In genomic region chr7:99737726-99738125, GRCh38 we compare ENCODE assay signal across 22 cellular contexts. TPM values are rescaled to one million over a fixed set of nuclear protein-coding genes. Genes with fewer than 3 reads are reported as not detected.
DNase-seq lines count a peak whose midpoint lies in the region; ATAC-seq, FAIRE-seq and TF ChIP-seq lines count a peak whose summit lies in the region.
"Had no signal": no experiment of that assay in that cellular context is flagged by ENCODE, and none has a peak within 500 bp of the region (broad histone marks: within the 10 kb centered on the region; RNA-seq: fewer than 3 reads in every experiment).

No MANE protein-coding gene starts in this region.

- H3K9me3 ChIP-seq in Loucy (ENCODE audit: insufficient read depth, low read depth, low read length): no peaks in the 10 kb centered on the region
- H3K9me3 ChIP-seq in prostate gland: no peaks in the 10 kb centered on the region
- H3K9me3 ChIP-seq in Peyer's patch: no peaks in the 10 kb centered on the region
- H3K9me3 ChIP-seq: adrenal gland, HAP-1, heart left ventricle, upper lobe of left lung had no signal

- H3K27ac ChIP-seq in prostate gland (no peak overlapping the region), Peyer's patch (no peak overlapping the region)
- H3K27ac ChIP-seq: adrenal gland, heart left ventricle, upper lobe of left lung had no signal

- no peak for TF ChIP-seq POLR2A in GM12891 (IDR thresholded peaks at IDR 0.05; ENCODE audit: low read depth, low read length)
- no peak for TF ChIP-seq POLR2A in prostate gland (IDR thresholded peaks at IDR 0.05)
- TF ChIP-seq POLR2A in Peyer's patch (IDR thresholded peaks at IDR 0.05): no peak

- no peaks in the 10 kb centered on the region for H3K79me2 ChIP-seq in Loucy (ENCODE audit: insufficient read depth, low read length)

- TF ChIP-seq CTCF in Loucy (conservative IDR thresholded peaks at IDR 0.05; ENCODE audit: low read length) (no peak), prostate gland (IDR thresholded peaks at IDR 0.05) (no peak), Peyer's patch (IDR thresholded peaks at IDR 0.05) (no peak)

- intact Hi-C loops in prostate gland (cut with DNase I): no loop called here

- peak; percentile 88 for ATAC-seq in esophagus mucosa
- ATAC-seq: heart left ventricle; stimulated activated naive CD8-positive, alpha-beta T cell treated with anti-CD3 and anti-CD28 coated beads, Interleukin-15, amount 100 ng/mL, for 72 hours; WTC11 had no signal

- H3K4me2 ChIP-seq in Loucy (ENCODE audit: low read depth, low read length, poor library complexity, severe bottlenecking): no peak overlapping the region

- H3K36me3 ChIP-seq in Loucy (ENCODE audit: insufficient read depth, low read length) (no peaks in the 10 kb centered on the region), prostate gland (no peaks in the 10 kb centered on the region), Peyer's patch (no peaks in the 10 kb centered on the region)
- H3K36me3 ChIP-seq: adrenal gland, HAP-1, upper lobe of left lung had no signal

- H3K9ac ChIP-seq in Loucy (ENCODE audit: low read depth, low read length, poor library complexity, severe bottlenecking): peak overlapping the region; percentile 65

- no peaks in the 10 kb centered on the region for H3K27me3 ChIP-seq in Loucy (ENCODE audit: insufficient read depth, low read length, poor library complexity, severe bottlenecking)
- no peaks in the 10 kb centered on the region for H3K27me3 ChIP-seq in prostate gland (replicated peaks; ENCODE audit: insufficient read depth)
- H3K27me3 ChIP-seq in Peyer's patch: no peaks in the 10 kb centered on the region
- H3K27me3 ChIP-seq: adrenal gland, heart left ventricle, upper lobe of left lung had no signal

- H3K4me1 ChIP-seq in Loucy (ENCODE audit: insufficient read depth, low read length, poor library complexity, severe bottlenecking) (peaks cover 17% of the 10 kb centered on the region), prostate gland (replicated peaks) (no peaks in the 10 kb centered on the region), Peyer's patch (no peaks in the 10 kb centered on the region)
- H3K4me1 ChIP-seq: adrenal gland, HAP-1, heart left ventricle had no signal

- peak; percentile 35 for FAIRE-seq in GM12891 (lab: Jason Lieb, UNC)

- DNase-seq in GM12891 (ENCODE audit: insufficient read length, low spot score) (no peak), prostate gland (ENCODE audit: low spot score) (peak; percentile 15), cerebellar cortex (ENCODE audit: low spot score) (no peak), Peyer's patch (no peak), DMS53 (lab: John Stamatoyannopoulos, UW) (no peak)
- DNase-seq: activated CD4-positive, alpha-beta T cell treated with anti-CD3 and anti-CD28 coated beads, Interleukin-2, amount 50 U/mL, for 4 hours; activated effector memory CD4-positive, alpha-beta T cell treated with anti-CD3 and anti-CD28 coated beads, Interleukin-2, amount 50 U/mL, for 16 hours; adrenal gland; erythroblast; heart left ventricle; MM.1S; NCI-H187 treated with DMSO at 0.1 percent for 48 hours; NCI-H446 treated with DMSO at 0.1 percent for 48 hours; stimulated activated CD4-positive, alpha-beta T cell treated with anti-CD3 and anti-CD28 coated beads, Interleukin-4, amount 100 ng/mL, for 4 hours; stimulated activated naive CD8-positive, alpha-beta T cell treated with anti-CD3 and anti-CD28 coated beads, Interleukin-15, amount 100 ng/mL, for 72 hours; upper lobe of left lung had no signal

- no peak overlapping the region for H2AFZ ChIP-seq in Loucy (ENCODE audit: low read length)

- no peaks in the 10 kb centered on the region for H3K9me2 ChIP-seq in Loucy (replicated peaks; ENCODE audit: low read depth, low read length)

- H3K4me3 ChIP-seq in Loucy (ENCODE audit: low read length, poor library complexity, severe bottlenecking) (no peak overlapping the region), prostate gland (no peak overlapping the region), Peyer's patch (no peak overlapping the region)
- H3K4me3 ChIP-seq: adrenal gland, HAP-1, heart left ventricle, upper lobe of left lung had no signal

- WGBS in prostate gland: 33% methylated on average over 1 of the region's 1 CpG

- H3F3A ChIP-seq in Loucy (ENCODE audit: low read depth): no peaks in the 10 kb centered on the region

- no peaks in the 10 kb centered on the region for H4K20me1 ChIP-seq in Loucy (ENCODE audit: insufficient read depth, low read length, poor library complexity, severe bottlenecking)

TF ChIP-seq in GM12891, 5 proteins besides CTCF, POLR2A, EP300 and RAD21:
- TF ChIP-seq PAX5 (IDR thresholded peaks at IDR 0.05; ENCODE audit: insufficient read depth, low read length, severe bottlenecking) (no peak), TAF1 (IDR thresholded peaks at IDR 0.05; ENCODE audit: low read depth, low read length) (no peak), POLR2AphosphoS5 (IDR thresholded peaks at IDR 0.05; ENCODE audit: low read depth, low read length) (no peak), SPI1 (IDR thresholded peaks at IDR 0.05; ENCODE audit: low read depth, low read length) (no peak), POU2F2 (IDR thresholded peaks at IDR 0.05; ENCODE audit: low read depth, low read length) (no peak)

RNA-seq across cellular contexts. Expression of gene CYP3A7, which starts 2.7 kb away (rescaled TPM):
- not detected for polyA plus RNA-seq in GM12891 (2012; ENCODE audit: low read depth, missing spikeins)
- not detected for total RNA-seq in esophagus mucosa
- not detected for total RNA-seq in prostate gland
- 1 to 10 TPM in 1 of 4 donors, under 1 TPM in 1, not detected in 2; 0.76 to 5.3 TPM for total RNA-seq in Peyer's patch
- total RNA-seq: heart left ventricle, renal cortical epithelial cell, SK-MEL-5, WTC11 had no signal
- polyA plus RNA-seq: heart left ventricle had no signal

RNA-seq across cellular contexts. Expression of gene CYP3A4, which starts 46.3 kb away (rescaled TPM):
- polyA plus RNA-seq in GM12891 (2012; ENCODE audit: low read depth, missing spikeins): not detected
- total RNA-seq in esophagus mucosa: 0.24 TPM
- total RNA-seq in prostate gland: not detected
- 1,000 to 10,000 TPM in 1 of 4 donors, 100 to 1,000 TPM in 2, 10 to 100 TPM in 1; 16.5 to 3,180 (median 690) TPM for total RNA-seq in Peyer's patch
- total RNA-seq: renal cortical epithelial cell, SK-MEL-5 had no signal

RNA-seq across cellular contexts. Expression of gene CYP3A5, which starts 57.9 kb away (rescaled TPM):
- polyA plus RNA-seq in GM12891 (2012; ENCODE audit: low read depth, missing spikeins): 0.24 TPM
- 26.4 TPM for total RNA-seq in esophagus mucosa
- total RNA-seq in prostate gland: 10 to 100 TPM; 80.5 to 88.9 TPM
- total RNA-seq in Peyer's patch: 1,000 to 10,000 TPM in 2 of 4 donors, 100 to 1,000 TPM in 2; 135 to 1,701 (median 1,072) TPM
- total RNA-seq: SK-MEL-5 had no signal

Comparison
In these comparisons a context has a peak if more than half of its experiments do, and no peak if none do; other contexts are left out.
1. RNA of gene CYP3A4, which starts 46.3 kb away (total RNA-seq): 16.5 to 3,180 TPM in Peyer's patch; 0.24 TPM in esophagus mucosa (single experiment) and not detected in prostate gland; every median in the first group is over 10 times any median in the second.